Comparison of ENCODE assay signal across 12 cellular contexts in the genomic region with DNA sequence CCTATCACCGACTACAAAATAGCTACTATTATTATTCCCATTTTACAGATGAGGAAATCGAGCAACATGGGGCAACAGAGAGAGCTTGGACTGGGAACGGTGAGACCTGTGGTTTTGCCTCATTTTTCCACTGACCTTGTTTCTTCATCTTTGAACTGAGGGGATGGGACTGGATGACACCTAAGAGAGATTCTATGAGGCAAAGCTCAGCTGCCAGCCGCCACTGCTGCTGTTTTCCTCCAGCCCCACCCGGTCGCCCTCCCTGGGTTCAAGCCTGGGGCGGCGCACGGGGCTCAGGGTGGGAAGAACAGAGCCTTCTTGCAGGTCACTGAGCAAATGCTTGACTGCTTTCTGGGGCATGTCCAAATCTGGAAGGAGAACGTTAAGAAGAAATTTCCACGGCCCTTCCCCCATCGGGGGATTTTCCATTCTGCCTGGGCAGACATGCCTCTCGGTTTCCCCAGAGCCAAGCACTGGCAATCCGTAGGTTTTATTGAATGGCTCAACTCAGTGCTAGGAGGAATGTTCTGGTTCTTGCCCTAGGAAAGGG. TPM values are rescaled to one million over a fixed set of nuclear protein-coding genes. Genes with fewer than 3 reads are reported as not detected.
A peak's percentile ranks its signal among the peaks of the same experiment; 100 is the strongest.
DNase-seq lines count a peak whose midpoint lies in the region; ATAC-seq and TF ChIP-seq lines count a peak whose summit lies in the region.
"Had no signal": no experiment of that assay in that cellular context is flagged by ENCODE, and none has a peak within 500 bp of the region (broad histone marks: within the 10 kb centered on the region; RNA-seq: fewer than 3 reads in every experiment).

No MANE protein-coding gene starts in this region.

- ATAC-seq in activated CD4-positive, alpha-beta T cell treated with anti-CD3 and anti-CD28 coated beads for 36 hours, result no peak
- no peak for ATAC-seq in HG02759 (IDR thresholded peaks at IDR 0.05; ENCODE audit: unreplicated experiment)
- ATAC-seq in left lobe of liver, result no peak
- ATAC-seq in GM21367 (IDR thresholded peaks at IDR 0.05; ENCODE audit: unreplicated experiment), result no peak

- no peak overlapping the region for H3K9ac ChIP-seq in OCI-LY3 (ENCODE audit: low read length)

- H3K9me3 ChIP-seq in OCI-LY3 (ENCODE audit: insufficient read depth, low read length), result no peaks in the 10 kb centered on the region
- H3K9me3 ChIP-seq in esophagus (ENCODE audit: control insufficient read depth in 2 of 2, insufficient read depth in 1 of 2, low read depth in 1 of 2, low read length in 1 of 2), result no peaks in the 10 kb centered on the region

- H3K4me1 ChIP-seq in OCI-LY3 (ENCODE audit: low read length) (peaks cover 24% of the 10 kb centered on the region), esophagus (ENCODE audit: control insufficient read depth in 2 of 2, insufficient read depth in 2 of 2, low read length in 1 of 2) (peaks cover 3 to 10% of the 10 kb centered on the region in 2 donors)

- intact Hi-C loops in activated CD4-positive, alpha-beta T cell treated with anti-CD3 and anti-CD28 coated beads for 36 hours (cut with DNase I, micrococcal nuclease), result no loop called here

- peak overlapping the region; percentile 54; the same call in 1 of the 2 replicates for H2AFZ ChIP-seq in OCI-LY3 (ENCODE audit: low read depth, low read length)

- H4K20me1 ChIP-seq in OCI-LY3 (ENCODE audit: insufficient read depth, low read length), result no peaks in the 10 kb centered on the region

- no peaks in the 10 kb centered on the region for H3K27me3 Mint-ChIP-seq in activated CD4-positive, alpha-beta T cell treated with anti-CD3 and anti-CD28 coated beads for 36 hours
- H3K27me3 Mint-ChIP-seq in progenitor cell of endocrine pancreas, result peaks cover 3% of the 10 kb centered on the region

- H3K36me3 Mint-ChIP-seq in activated CD4-positive, alpha-beta T cell treated with anti-CD3 and anti-CD28 coated beads for 36 hours (ENCODE audit: low read depth), result no peaks in the 10 kb centered on the region
- no peaks in the 10 kb centered on the region for H3K36me3 Mint-ChIP-seq in progenitor cell of endocrine pancreas (ENCODE audit: insufficient read depth)

- no peak for DNase-seq in activated CD4-positive, alpha-beta T cell treated with anti-CD3 and anti-CD28 coated beads for 36 hours
- DNase-seq in activated CD4-positive, alpha-beta T cell treated with anti-CD3 and anti-CD28 coated beads, Interleukin-2, amount 50 U/mL, for 48 hours, result no peak
- DNase-seq in progenitor cell of endocrine pancreas (ENCODE audit: low spot score, unreplicated experiment), result no peak
- no peak for DNase-seq in left lobe of liver (ENCODE audit: low spot score)
- DNase-seq: brain microvascular endothelial cell; DMS79; NCI-H1694 treated with DMSO at 0.1 percent for 48 hours; NK-92 treated with Interleukin-12 subunit alpha and Interleukin-12 subunit beta, amount 100 ng/mL, for 24 hours had no signal

- CTCF ChIA-PET in activated CD4-positive, alpha-beta T cell treated with anti-CD3 and anti-CD28 coated beads for 36 hours (lab: Charles Lee), result interaction anchor here (1.2 to 1.4 kb wide), 2 partner anchors 11 to 50 kb away, joined by 3 to 8 read pairs; no protein-coding TSS in a partner anchor

- TF ChIP-seq CTCF in OCI-LY3 (IDR thresholded peaks at IDR 0.05; ENCODE audit: low read depth, low read length) (no peak), progenitor cell of endocrine pancreas (IDR thresholded peaks at IDR 0.05; ENCODE audit: unreplicated experiment) (no peak)

- H3K4me2 ChIP-seq in OCI-LY3 (ENCODE audit: low read length), result peak overlapping the region; percentile 42

- peaks cover 2% of the 10 kb centered on the region for H3K9me3 Mint-ChIP-seq in activated CD4-positive, alpha-beta T cell treated with anti-CD3 and anti-CD28 coated beads for 36 hours (ENCODE audit: low read depth)
- no peaks in the 10 kb centered on the region for H3K9me3 Mint-ChIP-seq in progenitor cell of endocrine pancreas (ENCODE audit: low read depth)

- H3K27me3 ChIP-seq in OCI-LY3 (ENCODE audit: low read depth, low read length) (no peaks in the 10 kb centered on the region), esophagus (ENCODE audit: control insufficient read depth in 1 of 2, insufficient read depth in 2 of 2, low read length in 2 of 2) (no peaks in the 10 kb centered on the region)
- H3K27me3 ChIP-seq: brain microvascular endothelial cell had no signal

- no peaks in the 10 kb centered on the region for H3K36me3 ChIP-seq in OCI-LY3 (replicated peaks; ENCODE audit: low read depth, low read length)
- no peaks in the 10 kb centered on the region for H3K36me3 ChIP-seq in esophagus (ENCODE audit: control insufficient read depth in 2 of 2, insufficient read depth in 2 of 2, low read length in 1 of 2)
- H3K36me3 ChIP-seq: brain microvascular endothelial cell had no signal

- H3K4me1 Mint-ChIP-seq in activated CD4-positive, alpha-beta T cell treated with anti-CD3 and anti-CD28 coated beads for 36 hours, result peaks cover 38% of the 10 kb centered on the region
- no peaks in the 10 kb centered on the region for H3K4me1 Mint-ChIP-seq in progenitor cell of endocrine pancreas (ENCODE audit: low read depth)

- POLR2A ChIA-PET in activated CD4-positive, alpha-beta T cell treated with anti-CD3 and anti-CD28 coated beads for 36 hours (lab: Charles Lee), result interaction anchor here (1.2 kb wide), 1 partner anchor 11 kb away, joined by 4 read pairs; no protein-coding TSS in a partner anchor

- 41 to 56% methylated on average over 14 of the region's 14 CpGs for WGBS in esophagus, 2 donors

- H3K27ac Mint-ChIP-seq in activated CD4-positive, alpha-beta T cell treated with anti-CD3 and anti-CD28 coated beads for 36 hours, result peak overlapping the region; percentile 39
- peak overlapping the region; percentile 36 for H3K27ac Mint-ChIP-seq in progenitor cell of endocrine pancreas

- H3K79me2 ChIP-seq in OCI-LY3 (ENCODE audit: low read length), result no peaks in the 10 kb centered on the region

- no peak overlapping the region for H3K4me3 Mint-ChIP-seq in activated CD4-positive, alpha-beta T cell treated with anti-CD3 and anti-CD28 coated beads for 36 hours
- no peak overlapping the region for H3K4me3 Mint-ChIP-seq in progenitor cell of endocrine pancreas (ENCODE audit: low read depth)

- H3K27ac ChIP-seq in OCI-LY3 (ENCODE audit: low read length) (no peak overlapping the region), esophagus (ENCODE audit: low read depth in 2 of 2, low read length in 1 of 2) (peak overlapping the region; percentile 24 to 68)
- H3K27ac ChIP-seq: brain microvascular endothelial cell had no signal

- peak overlapping the region; percentile 30; the same call in 1 of the 2 replicates for H3K4me3 ChIP-seq in OCI-LY3 (ENCODE audit: low read length)
- H3K4me3 ChIP-seq in esophagus (ENCODE audit: low read depth in 1 of 2, low read length in 2 of 2), result no peak overlapping the region

RNA-seq across cellular contexts. Expression of a gene that starts 12.3 kb away (rescaled TPM):
- 1,000 to 10,000 TPM in 1 of 2 experiments, 100 to 1,000 TPM in 1; 750 to 1,039 TPM for total RNA-seq in activated CD4-positive, alpha-beta T cell treated with anti-CD3 and anti-CD28 coated beads for 36 hours
- polyA plus RNA-seq in esophagus, result 100 to 1,000 TPM; 230 to 332 TPM
- total RNA-seq in progenitor cell of endocrine pancreas (36.9 and 49.7 TPM in 2 replicates), left lobe of liver (162 TPM)
